2 cellular contexts compared by ENCODE assay signal in genomic region chr7:23759556-23760391, GRCh38.
TF ChIP-seq lines count a peak whose summit lies in the region.

No MANE protein-coding gene starts in this region.

TF ChIP-seq in HCT116, 20 proteins besides CTCF, POLR2A, EP300 and RAD21 (continued from another document):
- 0 out of 2 replicates have a peak, but pooled peaks have one; percentile 33 for TF ChIP-seq CBX3 (IDR thresholded peaks at IDR 0.05; ENCODE audit: low read depth)
- 0 out of 2 replicates have a peak, but pooled peaks have one; percentile 22 for TF ChIP-seq CEBPB (IDR thresholded peaks at IDR 0.05; ENCODE audit: low read depth)
- TF ChIP-seq REST (IDR thresholded peaks at IDR 0.05; ENCODE audit: low read depth) = no peak
- no peak for TF ChIP-seq SIN3A (IDR thresholded peaks at IDR 0.05; ENCODE audit: low read depth)
- peak; percentile 30 for TF ChIP-seq JUND (IDR thresholded peaks at IDR 0.05)
- TF ChIP-seq ATF3 (IDR thresholded peaks at IDR 0.05) = no peak
TF ChIP-seq in HCT116: peak in this region for 5.

TF ChIP-seq in H1, 55 proteins besides CTCF, POLR2A, EP300 and RAD21 (continued from another document):
- TF ChIP-seq FOSL1 (IDR thresholded peaks at IDR 0.05; ENCODE audit: insufficient read depth, low read depth, low read length) = no peak
